8 cellular contexts compared by ENCODE assay signal in genomic region chr14:34693228-34693939, GRCh38. TPM values are rescaled to one million over a fixed set of nuclear protein-coding genes. Genes with fewer than 3 reads are reported as not detected.
DNase-seq lines count a peak whose midpoint lies in the region; ATAC-seq lines count a peak whose summit lies in the region.

No MANE protein-coding gene starts in this region.

- DNase-seq in H7: peak; percentile 74
- peak; percentile 20 for DNase-seq in RPMI8226
- no peak for DNase-seq in SKM-1 (lab: John Stamatoyannopoulos, UW; ENCODE audit: unreplicated experiment)
- no peak for DNase-seq in kidney glomerular epithelial cell (lab: John Stamatoyannopoulos, UW)

- H3K4me3 ChIP-seq in H7 (ENCODE audit: insufficient read depth, low read depth, low read length) (peak overlapping the region; percentile 20), duodenal mucosa (ENCODE audit: low read depth in 1 of 2, low read length in 2 of 2) (peak overlapping the region; percentile 61 to 84), mucosa of stomach (ENCODE audit: low read length) (peak overlapping the region; percentile 20)

- H3K9ac ChIP-seq in duodenal mucosa (ENCODE audit: low read depth in 1 of 2, low read length in 2 of 2) (peak overlapping the region in 1 of 2 donors; percentile 51), mucosa of stomach (ENCODE audit: low read length) (peak overlapping the region; percentile 22)

- no peak overlapping the region for H3K27ac ChIP-seq in duodenal mucosa (ENCODE audit: low read depth, low read length)

- H3K4me1 ChIP-seq in duodenal mucosa (ENCODE audit: control insufficient read depth in 1 of 2, insufficient read depth in 2 of 2, low read length in 2 of 2): no peaks in the 10 kb centered on the region
- H3K4me1 ChIP-seq in mucosa of stomach (ENCODE audit: control insufficient read depth, insufficient read depth, low read length): no peaks in the 10 kb centered on the region

- H3K9me3 ChIP-seq in duodenal mucosa (ENCODE audit: control insufficient read depth in 1 of 2, low read length in 2 of 2) (no peaks in the 10 kb centered on the region), mucosa of stomach (ENCODE audit: control insufficient read depth, low read length) (no peaks in the 10 kb centered on the region)

- ATAC-seq in HG03039 (IDR thresholded peaks at IDR 0.05; ENCODE audit: unreplicated experiment): no peak
- no peak for ATAC-seq in HG02588 (IDR thresholded peaks at IDR 0.05; ENCODE audit: unreplicated experiment)

- H3K27me3 ChIP-seq in H7 (ENCODE audit: control insufficient read depth, insufficient read depth, low read length) (no peaks in the 10 kb centered on the region), duodenal mucosa (ENCODE audit: control insufficient read depth in 1 of 2, insufficient read depth in 2 of 2, low read length in 2 of 2) (no peaks in the 10 kb centered on the region), mucosa of stomach (ENCODE audit: control insufficient read depth, insufficient read depth, low read length) (no peaks in the 10 kb centered on the region)

- H3K36me3 ChIP-seq in H7 (replicated peaks; ENCODE audit: control insufficient read depth, insufficient read depth, low read length) (no peaks in the 10 kb centered on the region), duodenal mucosa (ENCODE audit: control insufficient read depth in 1 of 2, insufficient read depth in 2 of 2, low read length in 2 of 2) (no peaks in the 10 kb centered on the region), mucosa of stomach (ENCODE audit: control insufficient read depth, insufficient read depth, low read length) (no peaks in the 10 kb centered on the region)

RNA-seq across cellular contexts. Expression of gene CFL2, which starts 21.0 kb away (rescaled TPM):
- 14.8 and 19.3 TPM in 2 replicates for total RNA-seq in H7 (2014; rRNA removed; shearing (Covaris generic))

Comparison
In these comparisons a context has a peak if more than half of its experiments do, and no peak if none do; other contexts are left out.
1. DNase-seq: peak in H7 (single experiment) and RPMI8226 (single experiment); none in SKM-1 (single experiment) and kidney glomerular epithelial cell (single experiment).
2. H3K4me3 ChIP-seq: peak in every context shown above with its lines; median percentile 72 in duodenal mucosa; 20 in H7; 20 in mucosa of stomach.